In the genomic region with DNA sequence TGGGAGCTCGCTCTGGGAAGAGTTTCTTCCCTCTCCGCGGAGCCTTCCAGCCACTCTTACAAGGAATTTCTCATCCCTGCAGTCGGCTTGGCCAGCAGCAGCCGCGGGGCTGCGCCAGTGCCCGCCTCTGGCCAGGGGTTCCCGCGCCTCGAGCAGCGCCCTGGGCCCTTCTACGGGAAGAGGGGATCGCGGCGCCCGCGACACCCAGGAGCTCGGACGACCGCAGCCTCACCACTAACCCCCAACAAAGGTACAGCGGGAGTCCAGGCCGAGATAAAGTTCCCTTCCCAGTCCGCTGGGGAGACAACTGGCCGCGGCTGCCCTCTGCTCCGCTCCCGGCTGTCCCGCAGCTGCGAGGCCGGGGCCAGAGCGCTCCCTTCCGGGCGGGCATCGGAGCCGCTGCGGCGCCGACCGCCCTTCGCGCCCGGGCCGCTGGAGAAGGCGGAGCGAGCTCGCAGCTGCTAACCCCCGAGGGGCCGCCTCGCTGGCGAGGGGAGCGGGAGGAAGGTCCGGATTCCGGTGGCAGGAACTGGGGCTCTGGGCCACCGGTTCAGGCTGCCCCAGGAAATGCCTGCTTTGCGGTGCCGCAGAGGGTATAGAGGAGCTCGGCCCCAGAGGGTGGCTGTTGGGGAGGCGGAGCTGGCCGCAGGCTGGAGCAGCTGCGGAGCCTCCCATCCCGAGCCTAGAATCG, we compare ENCODE assay signal across 8 cellular contexts. TPM values are rescaled to one million over a fixed set of nuclear protein-coding genes. Genes with fewer than 3 reads are reported as not detected.
DNase-seq lines count a peak whose midpoint lies in the region; ATAC-seq, FAIRE-seq and TF ChIP-seq lines count a peak whose summit lies in the region.

No MANE protein-coding gene starts in this region.

- no peaks in the 10 kb centered on the region for H3K9me3 ChIP-seq in SK-N-MC (ENCODE audit: low read depth, low read length)

- FAIRE-seq in H54 (lab: Jason Lieb, UNC) = no peak

- no peaks in the 10 kb centered on the region for H3K36me3 ChIP-seq in SK-N-MC (ENCODE audit: insufficient read depth, low read length)

- H3K27ac ChIP-seq in SK-N-MC = no peak overlapping the region

- peak overlapping the region; percentile 18; the same call in 1 of the 2 replicates for H3K4me3 ChIP-seq in SK-N-MC

- H3K9ac ChIP-seq in SK-N-MC (ENCODE audit: insufficient read length) = no peak overlapping the region

- no peak for DNase-seq in H54 (ENCODE audit: insufficient read length, low spot score)
- DNase-seq in SK-N-MC (ENCODE audit: low read depth, low spot score) = no peak
- peak; percentile 90 for DNase-seq in ecto neural progenitor cell (ENCODE audit: low spot score)
- peak; percentile 79 for DNase-seq in myocyte (ENCODE audit: low read depth)
- no peak for DNase-seq in NCI-H345 (lab: John Stamatoyannopoulos, UW)
- no peak for DNase-seq in NCI-H2227 treated with DMSO at 0.1 percent for 48 hours (lab: John Stamatoyannopoulos, UW)
- DNase-seq in pons (ENCODE audit: low spot score) = no peak

- peak; percentile 30; the same call in 1 of the 2 replicates for TF ChIP-seq POLR2A in H54 (IDR thresholded peaks at IDR 0.05; ENCODE audit: low read depth, low read length)

- ATAC-seq in HG02610 (IDR thresholded peaks at IDR 0.05; ENCODE audit: unreplicated experiment) = no peak

RNA-seq across cellular contexts. Expression of gene HS3ST3B1, which starts 3.6 kb away (rescaled TPM):
- 4.5 and 6.0 TPM in 2 replicates for total RNA-seq in myocyte
- polyA plus RNA-seq in myocyte (2012) = 1.3 TPM

Comparison
In these comparisons a context has a peak if more than half of its experiments do, and no peak if none do; other contexts are left out.
1. DNase-seq: peak in ecto neural progenitor cell (single experiment) and myocyte (single experiment); none in H54 (single experiment), SK-N-MC (single experiment), NCI-H345 (single experiment), NCI-H2227 treated with DMSO at 0.1 percent for 48 hours (single experiment) and pons (single experiment).